ENCODE assay signal across 20 cellular contexts in the genomic region with DNA sequence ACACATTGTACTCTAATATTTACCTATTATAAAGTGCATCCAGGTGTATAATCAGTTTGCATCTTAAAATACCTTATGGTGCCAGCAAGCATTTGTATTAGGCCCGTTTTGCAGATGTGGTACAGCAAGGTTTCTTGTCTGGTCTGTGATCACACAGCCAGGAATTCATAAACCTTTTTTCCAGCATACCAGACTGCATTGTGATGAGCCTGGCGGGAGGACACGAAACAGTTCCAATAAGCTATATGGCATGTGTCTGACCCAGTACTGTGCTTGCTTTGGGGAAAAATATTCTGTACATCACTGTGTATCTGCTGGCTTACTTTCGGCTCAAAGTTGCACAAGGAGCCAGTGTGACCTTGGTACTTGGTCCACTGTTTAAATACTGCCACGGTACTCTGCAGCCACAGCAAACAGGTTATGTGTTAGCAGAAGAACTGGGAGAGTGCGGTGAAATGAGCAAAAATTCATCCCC. TPM values are rescaled to one million over a fixed set of nuclear protein-coding genes. Genes with fewer than 3 reads are reported as not detected.
DNase-seq lines count a peak whose midpoint lies in the region; ATAC-seq and TF ChIP-seq lines count a peak whose summit lies in the region.
"Had no signal": no experiment of that assay in that cellular context is flagged by ENCODE, and none has a peak within 500 bp of the region (broad histone marks: within the 10 kb centered on the region; RNA-seq: fewer than 3 reads in every experiment).

No MANE protein-coding gene starts in this region.

- H3K4me1 ChIP-seq in body of pancreas, result peaks cover 39% of the 10 kb centered on the region
- peaks cover 2 to 14% of the 10 kb centered on the region in 2 donors for H3K4me1 ChIP-seq in neuronal stem cell (ENCODE audit: control insufficient read depth in 2 of 2, insufficient read depth in 1 of 2, low read depth in 1 of 2, low read length in 2 of 2)
- H3K4me1 ChIP-seq: BE2C, SJCRH30 had no signal

- POLR2A ChIA-PET in activated CD4-positive, alpha-beta T cell treated with anti-CD3 and anti-CD28 coated beads, Interleukin-2, amount 10 ng/mL, durations not matched to agents 7 days and 5 days (lab: Charles Lee), result no interaction called here

- no peaks in the 10 kb centered on the region for H3K9me3 Mint-ChIP-seq in activated CD4-positive, alpha-beta T cell treated with anti-CD3 and anti-CD28 coated beads, Interleukin-2, amount 10 ng/mL, durations not matched to agents 7 days and 5 days
- H3K9me3 Mint-ChIP-seq: CD8-positive, alpha-beta T cell had no signal

- H2BK120ac ChIP-seq in neuronal stem cell (ENCODE audit: low read depth, low read length), result no peak overlapping the region

- H3K9me3 ChIP-seq in body of pancreas (no peaks in the 10 kb centered on the region), neuronal stem cell (replicated peaks in 1 of 2; ENCODE audit: control insufficient read depth in 2 of 2, insufficient read depth in 1 of 2, low read depth in 1 of 2, low read length in 2 of 2) (no peaks in the 10 kb centered on the region)
- H3K9me3 ChIP-seq: BE2C, SJCRH30 had no signal

- H2BK15ac ChIP-seq in neuronal stem cell (ENCODE audit: low read length), result no peak overlapping the region

- H2BK5ac ChIP-seq in neuronal stem cell (ENCODE audit: low read length), result no peak overlapping the region

- no peak overlapping the region for H3K27ac Mint-ChIP-seq in activated CD4-positive, alpha-beta T cell treated with anti-CD3 and anti-CD28 coated beads, Interleukin-2, amount 10 ng/mL, durations not matched to agents 7 days and 5 days
- H3K27ac Mint-ChIP-seq: CD8-positive, alpha-beta T cell had no signal

- peaks cover 4% of the 10 kb centered on the region for H3K27me3 Mint-ChIP-seq in activated CD4-positive, alpha-beta T cell treated with anti-CD3 and anti-CD28 coated beads, Interleukin-2, amount 10 ng/mL, durations not matched to agents 7 days and 5 days

- no peak overlapping the region for H3K23ac ChIP-seq in neuronal stem cell (ENCODE audit: low read depth, low read length, poor library complexity)

- intact Hi-C loops in body of pancreas (cut with DNase I), result no loop called here

- H3K4me2 ChIP-seq in neuronal stem cell (ENCODE audit: insufficient read depth, low read length, poor library complexity, severe bottlenecking), result no peak overlapping the region

- H3K4me3 Mint-ChIP-seq in activated CD4-positive, alpha-beta T cell treated with anti-CD3 and anti-CD28 coated beads, Interleukin-2, amount 10 ng/mL, durations not matched to agents 7 days and 5 days, result no peak overlapping the region
- H3K4me3 Mint-ChIP-seq: CD8-positive, alpha-beta T cell had no signal

- no peak overlapping the region for H4K91ac ChIP-seq in neuronal stem cell (ENCODE audit: low read depth, low read length, poor library complexity)

- no peak overlapping the region for H2AK5ac ChIP-seq in neuronal stem cell (ENCODE audit: low read depth, low read length)

- CTCF ChIA-PET in activated CD4-positive, alpha-beta T cell treated with anti-CD3 and anti-CD28 coated beads, Interleukin-2, amount 10 ng/mL, durations not matched to agents 7 days and 5 days (lab: Charles Lee), result no interaction called here

- peak overlapping the region; percentile 46 for H3K4ac ChIP-seq in neuronal stem cell (ENCODE audit: low read length)

- WGBS in body of pancreas, 2 donors, result 43 to 45% methylated on average over 6 of the region's 6 CpGs
- no CpG with 5 or more reads among the region's 6 CpGs for WGBS in neuronal stem cell (ENCODE audit: extremely low coverage in 2 of 2, insufficient read length in 2 of 2, insufficient replicate concordance in 1 of 2), 2 donors

- no peak for TF ChIP-seq POLR2A in body of pancreas (IDR thresholded peaks at IDR 0.05)

- H2BK12ac ChIP-seq in neuronal stem cell (ENCODE audit: low read length), result no peak overlapping the region

- no peak overlapping the region for H3K18ac ChIP-seq in neuronal stem cell (ENCODE audit: low read length)

- no peak overlapping the region for H3K9ac ChIP-seq in neuronal stem cell (ENCODE audit: low read depth, low read length, poor library complexity)

- H3K36me3 Mint-ChIP-seq in activated CD4-positive, alpha-beta T cell treated with anti-CD3 and anti-CD28 coated beads, Interleukin-2, amount 10 ng/mL, durations not matched to agents 7 days and 5 days (ENCODE audit: low read depth), result no peaks in the 10 kb centered on the region
- H3K36me3 Mint-ChIP-seq: CD8-positive, alpha-beta T cell had no signal

- no peak overlapping the region for H3K4me3 ChIP-seq in body of pancreas
- H3K4me3 ChIP-seq in neuronal stem cell (ENCODE audit: low read length in 2 of 2), result no peak overlapping the region
- H3K4me3 ChIP-seq: SJCRH30 had no signal

- peaks cover 18% of the 10 kb centered on the region for H3K4me1 Mint-ChIP-seq in activated CD4-positive, alpha-beta T cell treated with anti-CD3 and anti-CD28 coated beads, Interleukin-2, amount 10 ng/mL, durations not matched to agents 7 days and 5 days

- H3K27me3 ChIP-seq in body of pancreas (no peaks in the 10 kb centered on the region), neuronal stem cell (ENCODE audit: control insufficient read depth in 3 of 3, insufficient read depth in 3 of 3, low read depth in 1 of 3, low read length in 3 of 3) (no peaks in the 10 kb centered on the region)
- H3K27me3 ChIP-seq: BE2C, SJCRH30 had no signal

- TF ChIP-seq CTCF in body of pancreas (IDR thresholded peaks at IDR 0.05), result no peak

- no peak overlapping the region for H4K8ac ChIP-seq in neuronal stem cell (ENCODE audit: low read depth, low read length)

- ATAC-seq in body of pancreas, result peak; percentile 64
- ATAC-seq: CD8-positive, alpha-beta T cell had no signal

- H3K79me1 ChIP-seq in neuronal stem cell (ENCODE audit: low read depth, low read length), result no peaks in the 10 kb centered on the region

- DNase-seq in DMS153 treated with DMSO at 0.1 percent for 48 hours (lab: John Stamatoyannopoulos, UW; ENCODE audit: unreplicated experiment) (peak; percentile 40), DMS153 (lab: John Stamatoyannopoulos, UW) (no peak), DMS53 treated with DMSO at 0.1 percent for 48 hours (lab: John Stamatoyannopoulos, UW; ENCODE audit: unreplicated experiment) (peak; percentile 62), body of pancreas (peak in 3 of 4 donors; percentile 52 to 65 (median 58)), neuronal stem cell (ENCODE audit: low spot score) (no peak), midbrain (lab: John Stamatoyannopoulos, UW) (no peak), HK-2 (ENCODE audit: unreplicated experiment) (no peak)
- no peak for DNase-seq in activated CD4-positive, alpha-beta T cell treated with anti-CD3 and anti-CD28 coated beads, Interleukin-2, amount 10 ng/mL, durations not matched to agents 7 days and 5 days
- DNase-seq: 8988T; BE2C; CD8-positive, alpha-beta T cell; HCEC 1CT; MM.1S; NCI-H1092 treated with DMSO at 0.1 percent for 48 hours; NCI-H1930; NK-92 treated with Interleukin-12 subunit alpha and Interleukin-12 subunit beta, amount 100 ng/mL, for 24 hours; OCI-M1; SJCRH30; T-helper 2 cell had no signal

- no peak overlapping the region for H2AFZ ChIP-seq in neuronal stem cell (ENCODE audit: low read length)

- no peaks in the 10 kb centered on the region for H3K36me3 ChIP-seq in body of pancreas (replicated peaks in 1 of 2; ENCODE audit: insufficient read depth in 1 of 2, low read depth in 2 of 2)
- no peaks in the 10 kb centered on the region for H3K36me3 ChIP-seq in neuronal stem cell (replicated peaks in 1 of 2; ENCODE audit: control insufficient read depth in 2 of 2, insufficient read depth in 2 of 2, low read length in 2 of 2)
- H3K36me3 ChIP-seq: BE2C, SJCRH30 had no signal

- H3K27ac ChIP-seq in body of pancreas (no peak overlapping the region), neuronal stem cell (replicated peaks; ENCODE audit: low read length) (no peak overlapping the region)
- H3K27ac ChIP-seq: RWPE1, SJCRH30 had no signal

- no peak overlapping the region for H3K14ac ChIP-seq in neuronal stem cell (ENCODE audit: low read length)

RNA-seq across cellular contexts. Expression of a gene that starts 36.3 kb away (rescaled TPM):
- total RNA-seq in body of pancreas, result 10 to 100 TPM; 55.7 to 58.6 TPM
- polyA plus RNA-seq in neuronal stem cell (2013, experiment 1 of 2), result 4.2 TPM
- polyA plus RNA-seq in neuronal stem cell (2013, experiment 2 of 2), result 4.8 TPM
- 1 to 10 TPM; 2.4 to 3.6 TPM for total RNA-seq in activated CD4-positive, alpha-beta T cell treated with anti-CD3 and anti-CD28 coated beads, Interleukin-2, amount 10 ng/mL, durations not matched to agents 7 days and 5 days

Comparison
In these comparisons a context has a peak if more than half of its experiments do, and no peak if none do; other contexts are left out.
1. DNase-seq: peak in DMS153 treated with DMSO at 0.1 percent for 48 hours (single experiment), DMS53 treated with DMSO at 0.1 percent for 48 hours (single experiment) and body of pancreas (3 of 4); none in DMS153 (single experiment), neuronal stem cell (single experiment), midbrain (single experiment), HK-2 (single experiment) and activated CD4-positive, alpha-beta T cell treated with anti-CD3 and anti-CD28 coated beads, Interleukin-2, amount 10 ng/mL, durations not matched to agents 7 days and 5 days (single experiment).
2. RNA of a gene that starts 36.3 kb away (total RNA-seq): 55.7 to 58.6 TPM in body of pancreas; 2.4 to 3.6 TPM in activated CD4-positive, alpha-beta T cell treated with anti-CD3 and anti-CD28 coated beads, Interleukin-2, amount 10 ng/mL, durations not matched to agents 7 days and 5 days; every median in the first group is over 10 times any median in the second.